Comparison of ENCODE assay signal across 2 cellular contexts in the genomic region with DNA sequence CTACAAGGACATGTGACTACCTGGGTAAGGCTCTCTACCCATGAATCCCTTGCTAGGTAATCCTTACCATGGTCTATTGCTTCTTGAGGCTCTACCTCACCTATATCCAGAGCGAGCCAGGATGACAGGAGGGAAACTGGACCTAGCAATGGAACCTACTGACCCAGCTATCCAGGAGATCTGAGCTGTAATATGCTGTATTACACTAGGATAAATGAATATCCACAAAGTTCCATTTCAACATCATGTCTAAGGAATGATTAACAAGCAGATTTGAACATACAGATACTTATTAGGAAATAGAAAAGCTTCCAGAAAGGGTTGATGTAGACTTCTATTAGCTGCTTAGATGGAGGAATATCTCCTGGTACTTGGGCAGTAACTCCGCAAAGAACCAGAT.
TF ChIP-seq lines count a peak whose summit lies in the region.

No MANE protein-coding gene starts in this region.

TF ChIP-seq in liver, 16 proteins besides CTCF, POLR2A, EP300 and RAD21 (continued from another document):
- TF ChIP-seq ZBTB33 (IDR thresholded peaks at IDR 0.05) (no peak), FOXA1 (IDR thresholded peaks at IDR 0.05) (no peak), SP1 (IDR thresholded peaks at IDR 0.05) (no peak), TAF1 (conservative IDR thresholded peaks at IDR 0.05) (no peak), MAX (IDR thresholded peaks at IDR 0.05) (no peak)
- TF ChIP-seq, protein P1, sequence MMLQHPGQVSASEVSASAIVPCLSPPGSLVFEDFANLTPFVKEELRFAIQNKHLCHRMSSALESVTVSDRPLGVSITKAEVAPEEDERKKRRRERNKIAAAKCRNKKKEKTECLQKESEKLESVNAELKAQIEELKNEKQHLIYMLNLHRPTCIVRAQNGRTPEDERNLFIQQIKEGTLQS (IDR thresholded peaks at IDR 0.05), result no peak

TF ChIP-seq in HepG2, 621 proteins besides CTCF, POLR2A, EP300 and RAD21 (continued from another document):
- TF ChIP-seq, protein P2, sequence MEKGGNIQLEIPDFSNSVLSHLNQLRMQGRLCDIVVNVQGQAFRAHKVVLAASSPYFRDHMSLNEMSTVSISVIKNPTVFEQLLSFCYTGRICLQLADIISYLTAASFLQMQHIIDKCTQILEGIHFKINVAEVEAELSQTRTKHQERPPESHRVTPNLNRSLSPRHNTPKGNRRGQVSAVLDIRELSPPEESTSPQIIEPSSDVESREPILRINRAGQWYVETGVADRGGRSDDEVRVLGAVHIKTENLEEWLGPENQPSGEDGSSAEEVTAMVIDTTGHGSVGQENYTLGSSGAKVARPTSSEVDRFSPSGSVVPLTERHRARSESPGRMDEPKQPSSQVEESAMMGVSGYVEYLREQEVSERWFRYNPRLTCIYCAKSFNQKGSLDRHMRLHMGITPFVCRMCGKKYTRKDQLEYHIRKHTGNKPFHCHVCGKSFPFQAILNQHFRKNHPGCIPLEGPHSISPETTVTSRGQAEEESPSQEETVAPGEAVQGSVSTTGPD (CRISPR knock-in tag; IDR thresholded peaks at IDR 0.05), result no peak
- no peak for TF ChIP-seq ZNF329 (CRISPR knock-in tag; IDR thresholded peaks at IDR 0.05; ENCODE audit: low read depth)
